21 cellular contexts compared by ENCODE assay signal in genomic region chr11:69702769-69703510, GRCh38. TPM values are rescaled to one million over a fixed set of nuclear protein-coding genes. Genes with fewer than 3 reads are reported as not detected.
DNase-seq lines count a peak whose midpoint lies in the region; ATAC-seq, FAIRE-seq and TF ChIP-seq lines count a peak whose summit lies in the region.
"Had no signal": no experiment of that assay in that cellular context is flagged by ENCODE, and none has a peak within 500 bp of the region (broad histone marks: within the 10 kb centered on the region; RNA-seq: fewer than 3 reads in every experiment).

No MANE protein-coding gene starts in this region.

- no peaks in the 10 kb centered on the region for H3K36me3 Mint-ChIP-seq in activated naive CD8-positive, alpha-beta T cell
- H3K36me3 Mint-ChIP-seq in activated naive CD8-positive, alpha-beta T cell treated with anti-CD3 and anti-CD28 coated beads for 36 hours: no peaks in the 10 kb centered on the region
- no peaks in the 10 kb centered on the region for H3K36me3 Mint-ChIP-seq in mesothelial cell of epicardium
- H3K36me3 Mint-ChIP-seq in activated T-helper 1 cell treated with anti-CD3 and anti-CD28 coated beads, Interleukin-12 subunit alpha, Interleukin-12 subunit beta, Interleukin-2, Interleukin-4 antibody, amounts not matched to agents 30 ng/mL and 10 ng/mL and 1 ng/mL, durations not matched to agents 14 hours and 24 hours and 36 hours (ENCODE audit: low read depth): no peaks in the 10 kb centered on the region
- H3K36me3 Mint-ChIP-seq: stimulated activated effector memory CD8-positive, alpha-beta T cell treated with anti-CD3 and anti-CD28 coated beads, Interleukin-12 subunit alpha, Interleukin-12 subunit beta, amount 100 ng/mL, for 72 hours had no signal

- H3K4me1 Mint-ChIP-seq in activated naive CD8-positive, alpha-beta T cell (ENCODE audit: low read depth): peaks cover 18% of the 10 kb centered on the region
- H3K4me1 Mint-ChIP-seq in activated naive CD8-positive, alpha-beta T cell treated with anti-CD3 and anti-CD28 coated beads for 36 hours: peaks cover 7% of the 10 kb centered on the region
- peaks cover 21% of the 10 kb centered on the region for H3K4me1 Mint-ChIP-seq in mesothelial cell of epicardium
- no peaks in the 10 kb centered on the region for H3K4me1 Mint-ChIP-seq in activated T-helper 1 cell treated with anti-CD3 and anti-CD28 coated beads, Interleukin-12 subunit alpha, Interleukin-12 subunit beta, Interleukin-2, Interleukin-4 antibody, amounts not matched to agents 30 ng/mL and 10 ng/mL and 1 ng/mL, durations not matched to agents 14 hours and 24 hours and 36 hours (ENCODE audit: low read depth)

- TF ChIP-seq CTCF in coronary artery (IDR thresholded peaks at IDR 0.05) (no peak), mesothelial cell of epicardium (IDR thresholded peaks at IDR 0.05; ENCODE audit: unreplicated experiment) (no peak)

- no peak for DNase-seq in activated naive CD8-positive, alpha-beta T cell treated with anti-CD3 and anti-CD28 coated beads for 36 hours
- DNase-seq in coronary artery (ENCODE audit: low spot score) (no peak), mesothelial cell of epicardium (ENCODE audit: low spot score in 2 of 2, unreplicated experiment in 2 of 2) (no peak), HTR-8/SVneo (ENCODE audit: insufficient read length, low spot score) (no peak)
- no peak for DNase-seq in activated CD4-positive, CD25-positive, alpha-beta regulatory T cell (lab: John Stamatoyannopoulos, UW)
- no peak for DNase-seq in activated T-helper 1 cell treated with anti-CD3 and anti-CD28 coated beads, Interleukin-12 subunit alpha, Interleukin-12 subunit beta, Interleukin-2, Interleukin-4 antibody, amounts not matched to agents 30 ng/mL and 10 ng/mL and 1 ng/mL, durations not matched to agents 14 hours and 24 hours and 36 hours (ENCODE audit: low spot score)
- DNase-seq: activated gamma-delta T cell treated with Interleukin-2 at 50 U/mL for 16 hours; CD4-positive, alpha-beta T cell; colonic mucosa; midbrain; NCI-H1417 treated with DMSO at 0.1 percent for 48 hours; pancreas; small intestine; transverse colon had no signal

- peak overlapping the region; percentile 63 for H3K4me3 ChIP-seq in coronary artery
- H3K4me3 ChIP-seq: colonic mucosa had no signal

- peaks cover 25% of the 10 kb centered on the region for H3K27me3 Mint-ChIP-seq in activated naive CD8-positive, alpha-beta T cell
- peaks cover 73% of the 10 kb centered on the region for H3K27me3 Mint-ChIP-seq in activated naive CD8-positive, alpha-beta T cell treated with anti-CD3 and anti-CD28 coated beads for 36 hours
- peaks cover 82% of the 10 kb centered on the region for H3K27me3 Mint-ChIP-seq in mesothelial cell of epicardium (ENCODE audit: low read depth)
- H3K27me3 Mint-ChIP-seq in activated T-helper 1 cell treated with anti-CD3 and anti-CD28 coated beads, Interleukin-12 subunit alpha, Interleukin-12 subunit beta, Interleukin-2, Interleukin-4 antibody, amounts not matched to agents 30 ng/mL and 10 ng/mL and 1 ng/mL, durations not matched to agents 14 hours and 24 hours and 36 hours (ENCODE audit: insufficient read depth): peaks cover 60% of the 10 kb centered on the region

- ATAC-seq in GM18867 (IDR thresholded peaks at IDR 0.05; ENCODE audit: unreplicated experiment): no peak
- ATAC-seq: activated CD4-positive, CD25-positive, alpha-beta regulatory T cell treated with anti-CD3 and anti-CD28 coated beads, Interleukin-2, amount 50 U/mL, for 24 hours; pancreas; stimulated activated effector memory CD8-positive, alpha-beta T cell treated with anti-CD3 and anti-CD28 coated beads, Interleukin-12 subunit alpha, Interleukin-12 subunit beta, amount 100 ng/mL, for 72 hours had no signal

- intact Hi-C loops in activated T-helper 1 cell treated with anti-CD3 and anti-CD28 coated beads, Interleukin-12 subunit alpha, Interleukin-12 subunit beta, Interleukin-2, Interleukin-4 antibody, amounts not matched to agents 30 ng/mL and 10 ng/mL and 1 ng/mL, durations not matched to agents 14 hours and 24 hours and 36 hours (cut with micrococcal nuclease): loop anchor here (2.0 kb wide), 2 partner anchors 60 to 114 kb away; no protein-coding TSS in a partner anchor

- no peak overlapping the region for H3K27ac Mint-ChIP-seq in activated naive CD8-positive, alpha-beta T cell
- H3K27ac Mint-ChIP-seq in activated naive CD8-positive, alpha-beta T cell treated with anti-CD3 and anti-CD28 coated beads for 36 hours: no peak overlapping the region
- H3K27ac Mint-ChIP-seq in mesothelial cell of epicardium: no peak overlapping the region
- H3K27ac Mint-ChIP-seq in activated T-helper 1 cell treated with anti-CD3 and anti-CD28 coated beads, Interleukin-12 subunit alpha, Interleukin-12 subunit beta, Interleukin-2, Interleukin-4 antibody, amounts not matched to agents 30 ng/mL and 10 ng/mL and 1 ng/mL, durations not matched to agents 14 hours and 24 hours and 36 hours: no peak overlapping the region
- H3K27ac Mint-ChIP-seq: CD4-positive, alpha-beta T cell; stimulated activated effector memory CD8-positive, alpha-beta T cell treated with anti-CD3 and anti-CD28 coated beads, Interleukin-12 subunit alpha, Interleukin-12 subunit beta, amount 100 ng/mL, for 72 hours; T-helper 1 cell treated with Interleukin-12 subunit alpha and Interleukin-12 subunit beta and Interleukin-4 antibody, amounts not matched to agents 30 μg/mL and 1 μg/mL, for 36 hours had no signal

- no peaks in the 10 kb centered on the region for H3K9me3 Mint-ChIP-seq in activated naive CD8-positive, alpha-beta T cell (ENCODE audit: low read depth)
- no peaks in the 10 kb centered on the region for H3K9me3 Mint-ChIP-seq in activated naive CD8-positive, alpha-beta T cell treated with anti-CD3 and anti-CD28 coated beads for 36 hours
- no peaks in the 10 kb centered on the region for H3K9me3 Mint-ChIP-seq in mesothelial cell of epicardium
- no peaks in the 10 kb centered on the region for H3K9me3 Mint-ChIP-seq in activated T-helper 1 cell treated with anti-CD3 and anti-CD28 coated beads, Interleukin-12 subunit alpha, Interleukin-12 subunit beta, Interleukin-2, Interleukin-4 antibody, amounts not matched to agents 30 ng/mL and 10 ng/mL and 1 ng/mL, durations not matched to agents 14 hours and 24 hours and 36 hours
- H3K9me3 Mint-ChIP-seq: CD4-positive, alpha-beta T cell; stimulated activated effector memory CD8-positive, alpha-beta T cell treated with anti-CD3 and anti-CD28 coated beads, Interleukin-12 subunit alpha, Interleukin-12 subunit beta, amount 100 ng/mL, for 72 hours; T-helper 1 cell treated with Interleukin-12 subunit alpha and Interleukin-12 subunit beta and Interleukin-4 antibody, amounts not matched to agents 30 μg/mL and 1 μg/mL, for 36 hours had no signal

- H3K27ac ChIP-seq in coronary artery: no peak overlapping the region
- H3K27ac ChIP-seq: colonic mucosa, esophagus muscularis mucosa, pancreas, transverse colon had no signal

- no peak for FAIRE-seq in HTR-8/SVneo (lab: Jason Lieb, UNC)
- FAIRE-seq: pancreas, small intestine had no signal

- H3K4me3 Mint-ChIP-seq in activated naive CD8-positive, alpha-beta T cell: peak overlapping the region; percentile 44
- H3K4me3 Mint-ChIP-seq in activated naive CD8-positive, alpha-beta T cell treated with anti-CD3 and anti-CD28 coated beads for 36 hours: no peak overlapping the region
- peak overlapping the region; percentile 24 for H3K4me3 Mint-ChIP-seq in mesothelial cell of epicardium
- no peak overlapping the region for H3K4me3 Mint-ChIP-seq in activated T-helper 1 cell treated with anti-CD3 and anti-CD28 coated beads, Interleukin-12 subunit alpha, Interleukin-12 subunit beta, Interleukin-2, Interleukin-4 antibody, amounts not matched to agents 30 ng/mL and 10 ng/mL and 1 ng/mL, durations not matched to agents 14 hours and 24 hours and 36 hours
- H3K4me3 Mint-ChIP-seq: CD4-positive, alpha-beta T cell; stimulated activated effector memory CD8-positive, alpha-beta T cell treated with anti-CD3 and anti-CD28 coated beads, Interleukin-12 subunit alpha, Interleukin-12 subunit beta, amount 100 ng/mL, for 72 hours; T-helper 1 cell treated with Interleukin-12 subunit alpha and Interleukin-12 subunit beta and Interleukin-4 antibody, amounts not matched to agents 30 μg/mL and 1 μg/mL, for 36 hours had no signal

RNA-seq across cellular contexts. Expression of gene FGF19, which starts 0.9 kb away (rescaled TPM):
- not detected for total RNA-seq in activated naive CD8-positive, alpha-beta T cell treated with anti-CD3 and anti-CD28 coated beads for 36 hours
- not detected in 3 replicates for total RNA-seq in mesothelial cell of epicardium
- not detected in 2 replicates for total RNA-seq in activated T-helper 1 cell treated with anti-CD3 and anti-CD28 coated beads, Interleukin-12 subunit alpha, Interleukin-12 subunit beta, Interleukin-2, Interleukin-4 antibody, amounts not matched to agents 30 ng/mL and 10 ng/mL and 1 ng/mL, durations not matched to agents 14 hours and 24 hours and 36 hours
- total RNA-seq: CD4-positive, alpha-beta T cell; esophagus muscularis mucosa; kidney epithelial cell; transverse colon had no signal

RNA-seq across cellular contexts. Expression of gene LTO1, which starts 27.8 kb away (rescaled TPM):
- total RNA-seq in activated naive CD8-positive, alpha-beta T cell treated with anti-CD3 and anti-CD28 coated beads for 36 hours: 10 to 100 TPM; 18.7 to 21.8 TPM
- total RNA-seq in mesothelial cell of epicardium: 30.0 to 35.8 TPM (median 31.6 TPM) in 3 replicates
- total RNA-seq in activated T-helper 1 cell treated with anti-CD3 and anti-CD28 coated beads, Interleukin-12 subunit alpha, Interleukin-12 subunit beta, Interleukin-2, Interleukin-4 antibody, amounts not matched to agents 30 ng/mL and 10 ng/mL and 1 ng/mL, durations not matched to agents 14 hours and 24 hours and 36 hours: 28.1 and 32.1 TPM in 2 replicates

Comparison
In these comparisons a context has a peak if more than half of its experiments do, and no peak if none do; other contexts are left out.
1. H3K4me3 Mint-ChIP-seq: peak in activated naive CD8-positive, alpha-beta T cell (single experiment) and mesothelial cell of epicardium (single experiment); none in activated naive CD8-positive, alpha-beta T cell treated with anti-CD3 and anti-CD28 coated beads for 36 hours (single experiment) and activated T-helper 1 cell treated with anti-CD3 and anti-CD28 coated beads, Interleukin-12 subunit alpha, Interleukin-12 subunit beta, Interleukin-2, Interleukin-4 antibody, amounts not matched to agents 30 ng/mL and 10 ng/mL and 1 ng/mL, durations not matched to agents 14 hours and 24 hours and 36 hours (single experiment).